In the genomic region with DNA sequence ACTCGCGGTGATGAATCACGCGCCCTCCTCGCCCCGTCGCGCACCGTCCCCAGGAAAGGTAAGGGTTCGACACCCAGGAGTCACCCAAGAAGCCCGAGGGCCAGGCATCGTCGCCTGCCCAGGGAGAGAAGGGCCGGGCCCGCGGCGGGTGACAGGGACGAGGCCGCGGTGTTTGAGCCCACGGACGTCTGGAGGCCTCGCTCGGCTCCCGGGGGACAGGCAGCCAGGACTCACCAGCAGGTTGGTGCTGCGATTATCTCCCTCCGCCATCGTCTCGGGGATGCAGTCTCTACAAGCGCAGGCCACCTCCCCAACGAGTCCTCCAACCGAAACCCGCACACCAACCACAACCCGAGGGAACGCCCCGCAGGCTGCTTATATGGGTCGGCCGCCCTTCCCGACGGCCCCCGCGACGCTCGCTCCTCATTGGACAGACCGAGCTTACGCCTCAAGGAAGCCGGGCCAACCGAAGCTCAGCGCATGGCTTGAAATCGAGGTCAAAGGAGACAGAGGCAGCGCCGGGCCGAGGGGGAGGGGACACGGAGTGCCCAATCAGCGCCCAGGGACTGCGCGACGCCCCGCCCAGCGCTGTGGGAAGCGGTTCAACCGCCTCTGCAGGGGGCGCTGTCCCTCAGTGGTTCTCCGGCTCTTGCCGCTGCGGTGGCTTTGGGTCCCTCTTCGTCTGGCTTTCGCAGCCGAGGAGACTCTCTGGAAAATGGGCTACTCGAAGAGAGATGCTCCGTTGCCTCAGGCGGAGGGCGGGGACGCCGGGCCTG, we compare ENCODE assay signal across 8 cellular contexts. TPM values are rescaled to one million over a fixed set of nuclear protein-coding genes. Genes with fewer than 3 reads are reported as not detected.
A peak's percentile ranks its signal among the peaks of the same experiment; 100 is the strongest.
DNase-seq lines count a peak whose midpoint lies in the region; FAIRE-seq and TF ChIP-seq lines count a peak whose summit lies in the region.

A gene (minus strand): TSS at position 353 of the 776 bp plus-strand sequence. CDS start 83 bp downstream, at position 270.

- H4K20me1 ChIP-seq in MM.1S (ENCODE audit: insufficient read depth, low read length) (no peaks in the 10 kb centered on the region), neural progenitor cell (ENCODE audit: low read depth) (peaks cover 48% of the 10 kb centered on the region)

- H3K79me2 ChIP-seq in MM.1S (ENCODE audit: low read length): peaks cover 47% of the 10 kb centered on the region
- peaks cover 73% of the 10 kb centered on the region for H3K79me2 ChIP-seq in neural progenitor cell (ENCODE audit: low read depth)

- peaks cover 8% of the 10 kb centered on the region for H3K36me3 Mint-ChIP-seq in neural progenitor cell

- H3K9me2 ChIP-seq in MM.1S (replicated peaks; ENCODE audit: insufficient read depth, low read length): no peaks in the 10 kb centered on the region

- peaks cover 62% of the 10 kb centered on the region for H3K4me1 Mint-ChIP-seq in neural progenitor cell

- H3K27me3 ChIP-seq in HAP-1 (ENCODE audit: low read depth) (no peaks in the 10 kb centered on the region), MM.1S (replicated peaks; ENCODE audit: insufficient read depth, low read length) (no peaks in the 10 kb centered on the region), neural progenitor cell (no peaks in the 10 kb centered on the region), subcutaneous abdominal adipose tissue (ENCODE audit: control insufficient read depth in 5 of 5, insufficient read depth in 4 of 5, low read length in 5 of 5) (no peaks in the 10 kb centered on the region)

- peak; percentile 98 to 99 for DNase-seq in HAP-1 (ENCODE audit: low spot score in 2 of 2)
- peak; percentile 100 for DNase-seq in MM.1S
- DNase-seq in SIG-M5 treated with dmso at 0.1 percent for 504 hours (lab: John Stamatoyannopoulos, UW; ENCODE audit: unreplicated experiment): peak; percentile 98
- peak; percentile 97 for DNase-seq in activated gamma-delta T cell treated with anti-CD3 and anti-CD28 coated beads, Interleukin-2, amount 50 U/mL, for 16 hours (ENCODE audit: low read depth)
- DNase-seq in foreskin fibroblast: peak; percentile 100
- peak; percentile 100 for DNase-seq in neural progenitor cell (ENCODE audit: low spot score)

- H3K27ac ChIP-seq in MM.1S (ENCODE audit: low read length): peak within 1 kb of the TSS; percentile 68
- peak within 1 kb of the TSS; percentile 93 for H3K27ac ChIP-seq in neural progenitor cell
- peak within 1 kb of the TSS; percentile 85 for H3K27ac ChIP-seq in subcutaneous abdominal adipose tissue (ENCODE audit: low read depth, low read length)

- H3K9ac ChIP-seq in MM.1S (ENCODE audit: low read length): peak within 1 kb of the TSS; percentile 81
- H3K9ac ChIP-seq in neural progenitor cell: peak within 1 kb of the TSS; percentile 77
- peak within 1 kb of the TSS; percentile 73 to 97 (median 91) for H3K9ac ChIP-seq in subcutaneous abdominal adipose tissue (ENCODE audit: low read length in 5 of 5)

- peak within 1 kb of the TSS; percentile 98 for H3K4me3 Mint-ChIP-seq in neural progenitor cell

- peaks cover 6% of the 10 kb centered on the region for H3K27me3 Mint-ChIP-seq in neural progenitor cell (ENCODE audit: insufficient read depth, low read depth)

- H3K36me3 ChIP-seq in HAP-1 (replicated peaks): peaks cover 31% of the 10 kb centered on the region
- H3K36me3 ChIP-seq in MM.1S (replicated peaks; ENCODE audit: insufficient read depth, low read length): peaks cover 10% of the 10 kb centered on the region; the same call in 1 of the 2 replicates
- peaks cover 14% of the 10 kb centered on the region for H3K36me3 ChIP-seq in neural progenitor cell
- H3K36me3 ChIP-seq in subcutaneous abdominal adipose tissue (ENCODE audit: control insufficient read depth in 5 of 5, insufficient read depth in 5 of 5, low read length in 5 of 5): peaks cover 3 to 22% (median 7%) of the 10 kb centered on the region in 5 donors

- peak within 1 kb of the TSS; percentile 97 for H3K4me2 ChIP-seq in MM.1S (ENCODE audit: low read depth, low read length)
- peak within 1 kb of the TSS; percentile 92 for H3K4me2 ChIP-seq in neural progenitor cell

- H3K9me3 ChIP-seq in HAP-1 (no peaks in the 10 kb centered on the region), MM.1S (replicated peaks; ENCODE audit: insufficient read depth, low read length) (no peaks in the 10 kb centered on the region), neural progenitor cell (ENCODE audit: low read depth) (no peaks in the 10 kb centered on the region), subcutaneous abdominal adipose tissue (ENCODE audit: control insufficient read depth in 5 of 5, low read length in 5 of 5) (no peaks in the 10 kb centered on the region)

- H3K4me3 ChIP-seq in HAP-1 (peak within 1 kb of the TSS; percentile 94), MM.1S (ENCODE audit: low read length) (peak within 1 kb of the TSS; percentile 95), foreskin fibroblast (ENCODE audit: low read depth in 1 of 2, low read length in 2 of 2) (peak within 1 kb of the TSS; percentile 73 to 76), neural progenitor cell (peak within 1 kb of the TSS; percentile 78), subcutaneous abdominal adipose tissue (ENCODE audit: low read depth in 1 of 5, low read length in 5 of 5) (peak within 1 kb of the TSS; percentile 75 to 98 (median 94))

- H2AFZ ChIP-seq in MM.1S (ENCODE audit: low read length): peak within 1 kb of the TSS; percentile 73
- H2AFZ ChIP-seq in neural progenitor cell (replicated peaks): no peak within 1 kb of the TSS

- in situ Hi-C loops in HAP-1 (cut with MboI; ENCODE audit: low sequenced_read_pairs): loop anchor here (5.0 to 25.0 kb wide), 2 partner anchors 166 to 711 kb away; a partner anchor contains a TSS

- FAIRE-seq in G401.6 (lab: Jason Lieb, UNC): peak; percentile 99

- TF ChIP-seq CTCF in MM.1S (IDR thresholded peaks at IDR 0.05; ENCODE audit: low read length) (peak; percentile 85), foreskin fibroblast (IDR thresholded peaks at IDR 0.05; ENCODE audit: low read depth, low read length) (peak; percentile 86), neural progenitor cell (IDR thresholded peaks at IDR 0.05) (peak; percentile 75)

- H3K27ac Mint-ChIP-seq in neural progenitor cell: peak within 1 kb of the TSS; percentile 98

- peaks cover 35% of the 10 kb centered on the region for H3K4me1 ChIP-seq in HAP-1
- H3K4me1 ChIP-seq in MM.1S (ENCODE audit: low read length): peaks cover 9% of the 10 kb centered on the region
- peaks cover 48% of the 10 kb centered on the region for H3K4me1 ChIP-seq in neural progenitor cell
- H3K4me1 ChIP-seq in subcutaneous abdominal adipose tissue (ENCODE audit: control insufficient read depth in 5 of 5, insufficient read depth in 5 of 5, low read length in 5 of 5): peaks cover 0 to 50% (median 35%) of the 10 kb centered on the region in 5 donors

- no peaks in the 10 kb centered on the region for H3K9me3 Mint-ChIP-seq in neural progenitor cell

- peaks cover 26% of the 10 kb centered on the region for H3F3A ChIP-seq in MM.1S (ENCODE audit: insufficient read depth, low read length)
- peaks cover 35% of the 10 kb centered on the region for H3F3A ChIP-seq in neural progenitor cell (ENCODE audit: low read depth)

RNA-seq across cellular contexts. Expression of the gene that starts here (rescaled TPM):
- total RNA-seq in neural progenitor cell (ENCODE audit: low replicate concordance): 777 and 813 TPM in 2 replicates

Comparison
In these comparisons a context has a peak if more than half of its experiments do, and no peak if none do; other contexts are left out.
1. Peak in every context shown above with its lines: DNase-seq, H3K4me3 ChIP-seq and H3K27ac ChIP-seq.